Comparison of ENCODE assay signal across 20 cellular contexts in the genomic region with DNA sequence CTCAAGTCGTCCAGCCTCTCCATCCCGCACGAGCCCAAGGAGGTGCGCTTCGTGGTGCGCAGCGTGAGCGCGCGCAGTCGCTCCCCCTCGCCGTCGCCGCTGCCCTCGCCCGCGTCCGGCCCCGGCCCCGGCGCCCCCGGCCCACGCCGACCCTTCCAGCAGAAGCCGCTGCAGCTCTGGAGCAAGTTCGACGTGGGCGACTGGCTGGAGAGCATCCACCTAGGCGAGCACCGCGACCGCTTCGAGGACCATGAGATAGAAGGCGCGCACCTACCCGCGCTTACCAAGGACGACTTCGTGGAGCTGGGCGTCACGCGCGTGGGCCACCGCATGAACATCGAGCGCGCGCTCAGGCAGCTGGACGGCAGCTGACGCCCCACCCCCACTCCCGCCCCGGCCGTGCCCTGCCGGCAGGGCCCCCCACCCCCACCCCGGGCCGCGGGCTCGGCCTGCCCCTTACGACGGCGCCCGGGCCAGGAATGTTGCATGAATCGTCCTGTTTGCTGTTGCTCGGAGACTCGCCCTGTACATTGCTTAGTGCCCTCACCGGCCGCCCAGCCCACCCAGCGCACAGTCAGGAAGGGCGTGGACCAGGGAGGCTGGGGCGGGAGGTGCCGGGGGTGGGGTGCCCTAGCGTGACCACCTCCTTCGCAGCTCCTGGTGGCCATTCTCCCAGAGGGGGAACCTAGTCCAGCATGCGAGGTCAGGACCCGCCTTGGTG. TPM values are rescaled to one million over a fixed set of nuclear protein-coding genes. Genes with fewer than 3 reads are reported as not detected.
DNase-seq lines count a peak whose midpoint lies in the region; ATAC-seq and TF ChIP-seq lines count a peak whose summit lies in the region.
"Had no signal": no experiment of that assay in that cellular context is flagged by ENCODE, and none has a peak within 500 bp of the region (broad histone marks: within the 10 kb centered on the region; RNA-seq: fewer than 3 reads in every experiment).

No MANE protein-coding gene starts in this region.

- H3K4me1 ChIP-seq in BE2C = peaks cover 3% of the 10 kb centered on the region; the same call in 1 of the 2 replicates
- H3K4me1 ChIP-seq: A549, SJCRH30 had no signal

- H3K4me3 ChIP-seq in fibroblast of the aortic adventitia (ENCODE audit: low read depth, low read length) (no peak overlapping the region), BE2C (ENCODE audit: low read depth, low read length) (no peak overlapping the region)
- H3K4me3 ChIP-seq: A549, SJCRH30 had no signal

- peaks cover 5% of the 10 kb centered on the region for H3K36me3 Mint-ChIP-seq in type B pancreatic cell
- H3K36me3 Mint-ChIP-seq: activated CD4-positive, alpha-beta memory T cell treated with anti-CD3 and anti-CD28 coated beads for 36 hours; stimulated activated naive B cell treated with anti-CD40 and anti-IgM and Interleukin-4, amounts not matched to agents 10 μg/mL and 1 μg/mL and 100 μg/mL, for 72 hours had no signal

- H3K9me3 ChIP-seq in BE2C = no peaks in the 10 kb centered on the region
- H3K9me3 ChIP-seq: A549, SJCRH30 had no signal

- H3K27me3 Mint-ChIP-seq in type B pancreatic cell = peaks cover under 1% of the 10 kb centered on the region
- H3K27me3 Mint-ChIP-seq: CD4-positive, alpha-beta T cell had no signal

- H3K36me3 ChIP-seq in BE2C = no peaks in the 10 kb centered on the region
- H3K36me3 ChIP-seq: SJCRH30 had no signal

- ATAC-seq in left lobe of liver (no peak), GM19023 (IDR thresholded peaks at IDR 0.05; ENCODE audit: unreplicated experiment) (no peak), HG03439 (IDR thresholded peaks at IDR 0.05; ENCODE audit: unreplicated experiment) (no peak)

- no peak overlapping the region for H3K27ac Mint-ChIP-seq in type B pancreatic cell
- H3K27ac Mint-ChIP-seq: activated CD4-positive, alpha-beta memory T cell treated with anti-CD3 and anti-CD28 coated beads for 36 hours; CD4-positive, alpha-beta T cell; stimulated activated naive B cell treated with anti-CD40 and anti-IgM and Interleukin-4, amounts not matched to agents 10 μg/mL and 1 μg/mL and 100 μg/mL, for 72 hours had no signal

- TF ChIP-seq CTCF in fibroblast of the aortic adventitia (IDR thresholded peaks at IDR 0.05; ENCODE audit: insufficient read depth, low read length) = no peak
- TF ChIP-seq CTCF in type B pancreatic cell (conservative IDR thresholded peaks at IDR 0.05) = no peak
- no peak for TF ChIP-seq CTCF in BE2C (IDR thresholded peaks at IDR 0.05; ENCODE audit: low read depth, low read length)

- no peaks in the 10 kb centered on the region for H3K27me3 ChIP-seq in BE2C

- H3K4me3 Mint-ChIP-seq in type B pancreatic cell = no peak overlapping the region
- H3K4me3 Mint-ChIP-seq: activated CD4-positive, alpha-beta memory T cell treated with anti-CD3 and anti-CD28 coated beads for 36 hours; CD4-positive, alpha-beta T cell; stimulated activated naive B cell treated with anti-CD40 and anti-IgM and Interleukin-4, amounts not matched to agents 10 μg/mL and 1 μg/mL and 100 μg/mL, for 72 hours had no signal

- peaks cover 9% of the 10 kb centered on the region for H3K4me1 Mint-ChIP-seq in type B pancreatic cell (ENCODE audit: unreplicated experiment)

- peak; percentile 54 for DNase-seq in activated effector memory CD4-positive, alpha-beta T cell treated with anti-CD3 and anti-CD28 coated beads, Interleukin-2, amount 50 U/mL, for 16 hours
- no peak for DNase-seq in activated effector memory CD4-positive, alpha-beta T cell treated with Interleukin-2 at 50 U/mL for 16 hours
- DNase-seq in fibroblast of the aortic adventitia (ENCODE audit: low read depth) (peak; percentile 3), left lobe of liver (ENCODE audit: low spot score) (peak; percentile 45), type B pancreatic cell (ENCODE audit: extremely low spot score, unreplicated experiment) (peak; percentile 58), BE2C (no peak)
- DNase-seq: activated CD4-positive, alpha-beta memory T cell treated with anti-CD3 and anti-CD28 coated beads for 36 hours; CD4-positive, alpha-beta T cell; DMS79 treated with DMSO at 0.1 percent for 48 hours; foreskin melanocyte; HFFc6; NCI-H1694 treated with DMSO at 0.1 percent for 48 hours; NCI-H510A treated with DMSO at 0.1 percent for 48 hours; small intestine; stimulated activated naive B cell treated with anti-CD40 and anti-IgM and Interleukin-4, amounts not matched to agents 10 μg/mL and 1 μg/mL and 100 μg/mL, for 72 hours had no signal

- no peaks in the 10 kb centered on the region for H3K9me3 Mint-ChIP-seq in type B pancreatic cell
- H3K9me3 Mint-ChIP-seq: activated CD4-positive, alpha-beta memory T cell treated with anti-CD3 and anti-CD28 coated beads for 36 hours; CD4-positive, alpha-beta T cell; HFFc6; stimulated activated naive B cell treated with anti-CD40 and anti-IgM and Interleukin-4, amounts not matched to agents 10 μg/mL and 1 μg/mL and 100 μg/mL, for 72 hours had no signal

RNA-seq across cellular contexts. Expression of a gene that starts 6.9 kb away (rescaled TPM):
- total RNA-seq in fibroblast of the aortic adventitia (ENCODE audit: low replicate concordance) (not detected in 2 replicates), left lobe of liver (0.83 TPM), type B pancreatic cell (ENCODE audit: low replicate concordance) (0.19 and 0.22 TPM in 2 replicates)
- not detected for polyA plus RNA-seq in BE2C (2012; ENCODE audit: insufficient read depth, insufficient read length, low read depth)
- total RNA-seq: activated CD4-positive, alpha-beta memory T cell treated with anti-CD3 and anti-CD28 coated beads for 36 hours; CD4-positive, alpha-beta T cell; HFFc6; osteocyte; SJCRH30 had no signal
- polyA plus RNA-seq: A549 had no signal

RNA-seq across cellular contexts. Expression of a gene that starts 52.3 kb away (rescaled TPM):
- total RNA-seq in fibroblast of the aortic adventitia (ENCODE audit: low replicate concordance) (7.7 and 18.0 TPM in 2 replicates), left lobe of liver (11.1 TPM), type B pancreatic cell (ENCODE audit: low replicate concordance) (54.4 and 60.4 TPM in 2 replicates)
- 34.0 TPM for polyA plus RNA-seq in BE2C (2012; ENCODE audit: insufficient read depth, insufficient read length, low read depth)

RNA-seq across cellular contexts. Expression of a gene that starts 58.5 kb away (rescaled TPM):
- total RNA-seq in fibroblast of the aortic adventitia (ENCODE audit: low replicate concordance) (0.90 and 0.98 TPM in 2 replicates), left lobe of liver (22.8 TPM), type B pancreatic cell (ENCODE audit: low replicate concordance) (6.8 and 13.1 TPM in 2 replicates)
- 3.3 TPM for polyA plus RNA-seq in BE2C (2012; ENCODE audit: insufficient read depth, insufficient read length, low read depth)
- total RNA-seq: CD4-positive, alpha-beta T cell had no signal

Comparison
In these comparisons a context has a peak if more than half of its experiments do, and no peak if none do; other contexts are left out.
1. DNase-seq: peak in activated effector memory CD4-positive, alpha-beta T cell treated with anti-CD3 and anti-CD28 coated beads, Interleukin-2, amount 50 U/mL, for 16 hours (single experiment), fibroblast of the aortic adventitia (single experiment), left lobe of liver (single experiment) and type B pancreatic cell (single experiment); none in activated effector memory CD4-positive, alpha-beta T cell treated with Interleukin-2 at 50 U/mL for 16 hours (single experiment) and BE2C (single experiment).